ENCODE assay signal across 14 cellular contexts in genomic region chr2:194819367-194819766, GRCh38.
A peak's percentile ranks its signal among the peaks of the same experiment; 100 is the strongest.
DNase-seq lines count a peak whose midpoint lies in the region; ATAC-seq and TF ChIP-seq lines count a peak whose summit lies in the region.
"Had no signal": no experiment of that assay in that cellular context is flagged by ENCODE, and none has a peak within 500 bp of the region (broad histone marks: within the 10 kb centered on the region; RNA-seq: fewer than 3 reads in every experiment).

No MANE protein-coding gene starts in this region.

- H3K27me3 Mint-ChIP-seq in chondrocyte (ENCODE audit: low read depth) = peaks cover 3% of the 10 kb centered on the region
- H3K27me3 Mint-ChIP-seq: stimulated activated naive CD8-positive, alpha-beta T cell treated with anti-CD3 and anti-CD28 coated beads, Interleukin-15, Interleukin-2, amounts not matched to agents 100 ng/mL and 50 ng/mL, for 24 hours had no signal

- no peaks in the 10 kb centered on the region for H3K9me3 Mint-ChIP-seq in chondrocyte (ENCODE audit: low read depth)
- H3K9me3 Mint-ChIP-seq: stimulated activated naive CD8-positive, alpha-beta T cell treated with anti-CD3 and anti-CD28 coated beads, Interleukin-15, Interleukin-2, amounts not matched to agents 100 ng/mL and 50 ng/mL, for 24 hours had no signal

- ATAC-seq in right cardiac atrium = no peak
- ATAC-seq in HG02870 (IDR thresholded peaks at IDR 0.05; ENCODE audit: unreplicated experiment) = no peak
- ATAC-seq in GM18498 (IDR thresholded peaks at IDR 0.05; ENCODE audit: unreplicated experiment) = no peak
- ATAC-seq: left cardiac atrium had no signal

- no peaks in the 10 kb centered on the region for H3K36me3 Mint-ChIP-seq in chondrocyte (ENCODE audit: low read depth)

- H3K27ac ChIP-seq in 22Rv1 (no peak overlapping the region), right cardiac atrium (ENCODE audit: low read length) (no peak overlapping the region)
- H3K27ac ChIP-seq: neutrophil, SJSA1 had no signal

- no peak overlapping the region for H3K4me3 Mint-ChIP-seq in chondrocyte (ENCODE audit: unreplicated experiment)
- H3K4me3 Mint-ChIP-seq: stimulated activated naive CD8-positive, alpha-beta T cell treated with anti-CD3 and anti-CD28 coated beads, Interleukin-15, Interleukin-2, amounts not matched to agents 100 ng/mL and 50 ng/mL, for 24 hours had no signal

- no peak overlapping the region for H3K27ac Mint-ChIP-seq in chondrocyte (ENCODE audit: unreplicated experiment)
- H3K27ac Mint-ChIP-seq: stimulated activated naive CD8-positive, alpha-beta T cell treated with anti-CD3 and anti-CD28 coated beads, Interleukin-15, Interleukin-2, amounts not matched to agents 100 ng/mL and 50 ng/mL, for 24 hours had no signal

- no peaks in the 10 kb centered on the region for H3K4me1 ChIP-seq in right cardiac atrium (ENCODE audit: control insufficient read depth, insufficient read depth, low read length)
- H3K4me1 ChIP-seq: SJSA1 had no signal

- DNase-seq in GM13977 (ENCODE audit: low spot score) = no peak
- peak; percentile 9 to 43 for DNase-seq in NCI-H446 (lab: John Stamatoyannopoulos, UW)
- DNase-seq in chondrocyte (ENCODE audit: low spot score) = no peak
- DNase-seq in activated effector memory CD4-positive, alpha-beta T cell treated with Interleukin-2 at 50 U/mL for 16 hours = no peak
- no peak for DNase-seq in right cardiac atrium
- DNase-seq: activated gamma-delta T cell treated with Interleukin-2 at 50 U/mL for 16 hours, caudate nucleus, left cardiac atrium had no signal

- H3K9me3 ChIP-seq in right cardiac atrium (ENCODE audit: control insufficient read depth, low read length) = no peaks in the 10 kb centered on the region
- H3K9me3 ChIP-seq: neutrophil, SJSA1 had no signal

- no peaks in the 10 kb centered on the region for H3K27me3 ChIP-seq in right cardiac atrium (ENCODE audit: control insufficient read depth, insufficient read depth)
- H3K27me3 ChIP-seq: neutrophil, SJSA1 had no signal

- H3K4me1 Mint-ChIP-seq in chondrocyte (ENCODE audit: low read depth) = no peaks in the 10 kb centered on the region

- TF ChIP-seq CTCF in 22Rv1 (IDR thresholded peaks at IDR 0.05) (peak; percentile 64), GM13977 (IDR thresholded peaks at IDR 0.05; ENCODE audit: extremely low read depth, insufficient read depth, missing control alignments) (peak; percentile 9), chondrocyte (IDR thresholded peaks at IDR 0.05) (peak; percentile 66)

- no peak overlapping the region for H3K4me3 ChIP-seq in right cardiac atrium (ENCODE audit: low read length)
- H3K4me3 ChIP-seq: SJSA1 had no signal

- in situ Hi-C loops in GM13977 (cut with MboI; ENCODE audit: low pct_unique_long_range_greater_than_20kb, low sequenced_read_pairs, unreplicated experiment) = no loop called here

- intact Hi-C loops in right cardiac atrium (cut with DNase I) = no loop called here

Comparison
In these comparisons a context has a peak if more than half of its experiments do, and no peak if none do; other contexts are left out.
1. CTCF ChIP-seq: peak in every context shown above with its lines; median percentile 66 in chondrocyte; 64 in 22Rv1; 9 in GM13977.
2. DNase-seq: peak in NCI-H446 (2 of 2); none in GM13977 (single experiment), chondrocyte (single experiment), activated effector memory CD4-positive, alpha-beta T cell treated with Interleukin-2 at 50 U/mL for 16 hours (single experiment) and right cardiac atrium (0 of 3).